ENCODE assay signal across 8 cellular contexts in the genomic region with DNA sequence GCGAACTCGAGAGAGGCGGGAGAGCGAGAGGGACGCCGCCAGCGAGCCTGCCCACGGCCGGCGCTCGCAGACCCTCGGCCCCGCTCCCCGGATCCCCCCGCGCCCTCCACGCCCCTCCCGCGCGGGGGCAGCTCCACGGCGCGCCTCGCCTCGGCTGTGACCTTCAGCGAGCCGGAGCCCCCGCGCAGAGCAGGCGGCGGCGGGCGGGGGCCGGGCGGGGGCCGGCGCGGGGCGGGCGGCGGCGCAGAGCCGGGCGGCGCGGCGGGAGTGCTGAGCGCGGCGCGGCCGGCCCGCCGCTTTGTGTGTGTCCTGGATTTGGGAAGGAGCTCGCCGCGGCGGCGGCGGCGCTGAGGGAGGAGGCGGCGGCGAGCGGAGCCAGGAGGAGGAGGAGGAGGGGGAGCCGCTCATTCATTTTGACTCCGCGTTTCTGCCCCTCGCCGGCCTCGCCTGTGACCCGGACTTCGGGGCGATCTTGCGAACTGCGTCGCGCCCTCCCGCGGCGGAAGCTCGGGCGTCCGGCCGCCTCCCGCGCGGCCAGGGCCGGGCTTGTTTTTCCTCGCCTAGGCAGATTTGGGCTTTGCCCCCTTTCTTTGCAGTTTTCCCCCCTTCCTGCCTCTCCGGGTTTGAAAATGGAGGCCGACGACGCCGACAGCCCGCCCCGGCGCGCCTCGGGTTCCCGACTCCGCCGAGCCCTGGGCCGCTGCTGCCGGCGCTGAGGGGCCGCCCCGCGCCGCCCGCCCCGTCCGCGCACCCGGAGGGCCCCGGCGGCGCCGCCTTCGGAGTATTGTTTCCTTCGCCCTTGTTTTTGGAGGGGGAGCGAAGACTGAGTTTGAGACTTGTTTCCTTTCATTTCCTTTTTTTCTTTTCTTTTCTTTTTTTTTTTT. TPM values are rescaled to one million over a fixed set of nuclear protein-coding genes. Genes with fewer than 3 reads are reported as not detected.
A peak's percentile ranks its signal among the peaks of the same experiment; 100 is the strongest.
DNase-seq lines count a peak whose midpoint lies in the region; ATAC-seq and TF ChIP-seq lines count a peak whose summit lies in the region.

No MANE protein-coding gene starts in this region.

- H3K27ac Mint-ChIP-seq in osteocyte (ENCODE audit: unreplicated experiment) = peak overlapping the region; percentile 89

- H3K9me3 Mint-ChIP-seq in osteocyte (ENCODE audit: unreplicated experiment) = no peaks in the 10 kb centered on the region

- ATAC-seq in HG02938 (IDR thresholded peaks at IDR 0.05; ENCODE audit: unreplicated experiment) (peak; percentile 27), Right ventricle myocardium inferior (peak; percentile 6)

- H3K4me1 Mint-ChIP-seq in osteocyte (ENCODE audit: unreplicated experiment) = peaks cover 26% of the 10 kb centered on the region

- H3K4me3 Mint-ChIP-seq in osteocyte (ENCODE audit: unreplicated experiment) = peak overlapping the region; percentile 83

- TF ChIP-seq CTCF in osteocyte (IDR thresholded peaks at IDR 0.05) = peak; percentile 4

- intact Hi-C loops in Right ventricle myocardium inferior (cut with DNase I) = loop anchor here (1.0 to 5.0 kb wide), 4 partner anchors 130 to 408 kb away; no protein-coding TSS in a partner anchor

- peak; percentile 72 for DNase-seq in activated effector memory CD4-positive, alpha-beta T cell treated with anti-CD3 and anti-CD28 coated beads, Interleukin-2, amount 50 U/mL, for 16 hours
- no peak for DNase-seq in activated effector memory CD4-positive, alpha-beta T cell treated with Interleukin-2 at 50 U/mL for 16 hours
- peak; percentile 61 for DNase-seq in OCI-M1 (lab: John Stamatoyannopoulos, UW)
- DNase-seq in activated naive CD4-positive, alpha-beta T cell treated with anti-CD3 and anti-CD28 coated beads, Interleukin-2, amount 50 U/mL, for 16 hours = peak; percentile 61
- DNase-seq in Right ventricle myocardium inferior (ENCODE audit: missing footprints) = peak; percentile 88
- no peak for DNase-seq in osteocyte (ENCODE audit: extremely low spot score, unreplicated experiment)
- DNase-seq in NCI-H2081 treated with DMSO at 0.1 percent for 48 hours (lab: John Stamatoyannopoulos, UW) = no peak

- peaks cover 26% of the 10 kb centered on the region for H3K27me3 Mint-ChIP-seq in osteocyte (ENCODE audit: unreplicated experiment)

- peaks cover 8% of the 10 kb centered on the region for H3K36me3 Mint-ChIP-seq in osteocyte (ENCODE audit: unreplicated experiment)

RNA-seq across cellular contexts. Expression of a gene that starts 0.6 kb away (rescaled TPM):
- total RNA-seq in Right ventricle myocardium inferior (26.3 TPM), osteocyte (154 and 174 TPM in 2 replicates)

Comparison
In these comparisons a context has a peak if more than half of its experiments do, and no peak if none do; other contexts are left out.
1. DNase-seq: peak in activated effector memory CD4-positive, alpha-beta T cell treated with anti-CD3 and anti-CD28 coated beads, Interleukin-2, amount 50 U/mL, for 16 hours (single experiment), OCI-M1 (single experiment), activated naive CD4-positive, alpha-beta T cell treated with anti-CD3 and anti-CD28 coated beads, Interleukin-2, amount 50 U/mL, for 16 hours (single experiment) and Right ventricle myocardium inferior (single experiment); none in activated effector memory CD4-positive, alpha-beta T cell treated with Interleukin-2 at 50 U/mL for 16 hours (single experiment), osteocyte (single experiment) and NCI-H2081 treated with DMSO at 0.1 percent for 48 hours (single experiment).